ENCODE assay signal across 15 cellular contexts in the genomic region with DNA sequence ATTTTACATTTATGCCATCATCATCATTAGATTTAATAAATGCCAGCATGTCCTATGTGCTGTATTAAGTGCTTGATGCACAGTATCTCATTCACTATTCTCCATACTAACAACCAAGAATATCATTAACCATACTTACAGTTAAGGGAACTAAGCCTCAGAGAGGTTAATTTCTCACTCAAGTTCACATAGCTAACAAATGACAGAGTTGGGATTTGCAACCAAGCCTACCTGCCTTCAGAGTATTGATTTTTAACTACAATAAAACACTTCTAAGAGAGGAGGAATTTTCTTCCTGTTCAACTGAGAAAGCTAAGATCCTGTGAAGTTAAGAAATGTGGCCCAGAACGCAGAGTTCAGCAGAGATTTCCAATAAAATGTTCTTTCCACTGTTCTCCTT.
DNase-seq lines count a peak whose midpoint lies in the region; ATAC-seq and TF ChIP-seq lines count a peak whose summit lies in the region.
"Had no signal": no experiment of that assay in that cellular context is flagged by ENCODE, and none has a peak within 500 bp of the region (broad histone marks: within the 10 kb centered on the region; RNA-seq: fewer than 3 reads in every experiment).

No MANE protein-coding gene starts in this region.

- H3K4ac ChIP-seq in mesenchymal stem cell (ENCODE audit: low read depth in 1 of 2, low read length in 2 of 2) = no peak overlapping the region

- H3K36me3 ChIP-seq in Panc1 (ENCODE audit: control insufficient read depth, insufficient read depth, low read length) (no peaks in the 10 kb centered on the region), mesenchymal stem cell (ENCODE audit: control insufficient read depth in 1 of 2, insufficient read depth in 2 of 2, low read depth in 1 of 2, low read length in 2 of 2) (peaks cover 0 to 3% of the 10 kb centered on the region in 2 experiments), tibial artery (no peaks in the 10 kb centered on the region)
- H3K36me3 ChIP-seq: BLaER1 treated with 17β-estradiol and CSF1 and Interleukin-3, amounts not matched to agents 10 nM and 100 nM had no signal

- peaks cover 8% of the 10 kb centered on the region; the same call in 1 of the 2 replicates for H3K4me1 ChIP-seq in Panc1 (ENCODE audit: control insufficient read depth, insufficient read depth, low read length)
- H3K4me1 ChIP-seq in mesenchymal stem cell (ENCODE audit: control insufficient read depth, insufficient read depth, low read depth, low read length) = peaks cover 2% of the 10 kb centered on the region
- peaks cover 0 to 67% (median 36%) of the 10 kb centered on the region in 4 donors for H3K4me1 ChIP-seq in tibial artery
- H3K4me1 ChIP-seq: BLaER1 treated with 17β-estradiol and CSF1 and Interleukin-3, amounts not matched to agents 10 nM and 100 nM had no signal

- H3K9me3 ChIP-seq in Panc1 (ENCODE audit: control insufficient read depth, insufficient read depth, low read depth, low read length) (no peaks in the 10 kb centered on the region), mesenchymal stem cell (ENCODE audit: control insufficient read depth, low read length) (no peaks in the 10 kb centered on the region), tibial artery (no peaks in the 10 kb centered on the region)
- H3K9me3 ChIP-seq: BLaER1 treated with 17β-estradiol and CSF1 and Interleukin-3, amounts not matched to agents 10 nM and 100 nM had no signal

- no peak overlapping the region for H4K8ac ChIP-seq in mesenchymal stem cell (ENCODE audit: low read length)

- H3K27ac ChIP-seq in Panc1 (ENCODE audit: low read length) = peak overlapping the region; percentile 2; the same call in 1 of the 2 replicates
- H3K27ac ChIP-seq in mesenchymal stem cell (ENCODE audit: low read length, poor library complexity, severe bottlenecking) = peak overlapping the region; percentile 29
- peak overlapping the region; percentile 66 to 82 for H3K27ac ChIP-seq in tibial artery
- H3K27ac ChIP-seq: BLaER1 treated with 17β-estradiol and CSF1 and Interleukin-3, amounts not matched to agents 10 nM and 100 nM had no signal

- TF ChIP-seq CTCF in Panc1 (IDR thresholded peaks at IDR 0.05) = no peak
- TF ChIP-seq CTCF in tibial artery (IDR thresholded peaks at IDR 0.05) = no peak

- H2BK5ac ChIP-seq in mesenchymal stem cell (ENCODE audit: low read depth, low read length, poor library complexity, severe bottlenecking) = no peak overlapping the region

- no peak overlapping the region for H2BK15ac ChIP-seq in mesenchymal stem cell (ENCODE audit: low read depth, poor library complexity, severe bottlenecking)

- H2BK12ac ChIP-seq in mesenchymal stem cell (ENCODE audit: low read length in 2 of 2) = no peak overlapping the region

- no peak overlapping the region for H2AFZ ChIP-seq in mesenchymal stem cell (ENCODE audit: low read depth, low read length)

- no peak for DNase-seq in Panc1 (ENCODE audit: low read depth, low spot score)
- DNase-seq in mesenchymal stem cell = no peak
- DNase-seq in renal cortical epithelial cell (ENCODE audit: low read depth) = peak; percentile 61
- DNase-seq in tibial artery = no peak
- no peak for DNase-seq in NCI-H2107 treated with DMSO at 0.1 percent for 48 hours (lab: John Stamatoyannopoulos, UW; ENCODE audit: unreplicated experiment)
- no peak for DNase-seq in SIG-M5 treated with dmso at 0.1 percent for 504 hours (lab: John Stamatoyannopoulos, UW; ENCODE audit: unreplicated experiment)
- no peak for DNase-seq in activated effector memory CD4-positive, alpha-beta T cell treated with Interleukin-2 at 50 U/mL for 16 hours
- DNase-seq: ACHN; CD4-positive, CD25-positive, alpha-beta regulatory T cell; DMS79; EL; GOT3; H9 had no signal

- CTCF ChIA-PET in Panc1 (lab: Charles Lee) = no interaction called here

- intact Hi-C loops in Panc1 (cut with micrococcal nuclease; ENCODE audit: unreplicated experiment) (no loop called here), tibial artery (cut with DNase I; ENCODE audit: low total_unique reads) (no loop called here)

- H2BK120ac ChIP-seq in mesenchymal stem cell (ENCODE audit: low read depth, low read length) = no peak overlapping the region

- no peak overlapping the region for H3K14ac ChIP-seq in mesenchymal stem cell (ENCODE audit: low read length in 2 of 2)

- no peaks in the 10 kb centered on the region for H3K27me3 ChIP-seq in Panc1 (ENCODE audit: control insufficient read depth, insufficient read depth, low read length)
- no peaks in the 10 kb centered on the region for H3K27me3 ChIP-seq in mesenchymal stem cell (ENCODE audit: control insufficient read depth in 1 of 2, insufficient read depth in 1 of 2, low read length in 2 of 2)
- H3K27me3 ChIP-seq in tibial artery = no peaks in the 10 kb centered on the region
- H3K27me3 ChIP-seq: BLaER1 treated with 17β-estradiol and CSF1 and Interleukin-3, amounts not matched to agents 10 nM and 100 nM had no signal

- 89% methylated on average over 1 of the region's 1 CpG for WGBS in mesenchymal stem cell

- H3K9ac ChIP-seq in mesenchymal stem cell (ENCODE audit: low read length) = no peak overlapping the region
- H3K9ac ChIP-seq: BLaER1 treated with 17β-estradiol and CSF1 and Interleukin-3, amounts not matched to agents 10 nM and 100 nM had no signal

- H3K23ac ChIP-seq in mesenchymal stem cell (ENCODE audit: low read length in 2 of 2) = no peak overlapping the region

- H3K4me3 ChIP-seq in Panc1 (ENCODE audit: low read depth in 2 of 2, low read length in 2 of 2) (no peak overlapping the region), mesenchymal stem cell (ENCODE audit: insufficient read depth in 1 of 2, low read depth in 1 of 2, low read length in 2 of 2) (no peak overlapping the region), tibial artery (no peak overlapping the region)
- H3K4me3 ChIP-seq: BLaER1 treated with 17β-estradiol and CSF1 and Interleukin-3, amounts not matched to agents 10 nM and 100 nM had no signal

- POLR2A ChIA-PET in Panc1 (lab: Charles Lee) = no interaction called here

- no TSS peak for BruUV-seq in Panc1 (replicated peaks; lab: Mats Ljungman, UMichigan)

- H2AK5ac ChIP-seq in mesenchymal stem cell (ENCODE audit: low read length, severe bottlenecking) = no peak overlapping the region

- H3K4me2 ChIP-seq in mesenchymal stem cell (ENCODE audit: low read length, poor library complexity, severe bottlenecking) = no peak overlapping the region
- H3K4me2 ChIP-seq: BLaER1 treated with 17β-estradiol and CSF1 and Interleukin-3, amounts not matched to agents 10 nM and 100 nM had no signal

- ATAC-seq in Panc1 (no peak), GM21447 (IDR thresholded peaks at IDR 0.05; ENCODE audit: unreplicated experiment) (no peak)

- H3K18ac ChIP-seq in mesenchymal stem cell (ENCODE audit: low read depth in 1 of 2, low read length in 2 of 2) = no peak overlapping the region

- H4K91ac ChIP-seq in mesenchymal stem cell (ENCODE audit: low read length) = no peak overlapping the region

- H3K79me1 ChIP-seq in mesenchymal stem cell (replicated peaks; ENCODE audit: low read length, poor library complexity, severe bottlenecking) = peaks cover 6% of the 10 kb centered on the region

- in situ Hi-C loops in Panc1 (cut with HindIII; ENCODE audit: low pct_unique_long_range_greater_than_20kb, low sequenced_read_pairs) = no loop called here

Comparison
In these comparisons a context has a peak if more than half of its experiments do, and no peak if none do; other contexts are left out.
1. H3K27ac ChIP-seq: peak in every context shown above with its lines; median percentile 74 in tibial artery; 29 in mesenchymal stem cell; 2 in Panc1.